ENCODE assay signal across 8 cellular contexts in genomic region chr20:4014031-4014474, GRCh38. TPM values are rescaled to one million over a fixed set of nuclear protein-coding genes. Genes with fewer than 3 reads are reported as not detected.
DNase-seq lines count a peak whose midpoint lies in the region; ATAC-seq lines count a peak whose summit lies in the region.

No MANE protein-coding gene starts in this region.

- intact Hi-C loops in right cardiac atrium (cut with DNase I): loop anchor here in 3 of 4 donors (10.0 kb wide), 3 partner anchors 71 to 129 kb away; partner anchors contain the start of gene PANK2 (in 1 of the 3)

- peak; percentile 62 for DNase-seq in DMS114 treated with DMSO at 0.1 percent for 48 hours (lab: John Stamatoyannopoulos, UW; ENCODE audit: unreplicated experiment)
- peak; percentile 51 for DNase-seq in HS-27A (ENCODE audit: low read depth)
- DNase-seq in NCI-H748 (lab: John Stamatoyannopoulos, UW; ENCODE audit: unreplicated experiment): peak; percentile 93
- peak; percentile 60 for DNase-seq in amniotic stem cell (lab: John Stamatoyannopoulos, UW)
- no peak for DNase-seq in right cardiac atrium
- DNase-seq in renal cortical epithelial cell (ENCODE audit: low read depth): peak; percentile 92

- ATAC-seq in right cardiac atrium (peak; percentile 42 to 61), GM18873 (IDR thresholded peaks at IDR 0.05; ENCODE audit: low FRiP score, unreplicated experiment) (no peak), GM19324 (IDR thresholded peaks at IDR 0.05; ENCODE audit: low FRiP score, unreplicated experiment) (no peak)

- no peaks in the 10 kb centered on the region for H3K27me3 ChIP-seq in right cardiac atrium (ENCODE audit: control insufficient read depth, insufficient read depth)

- no peaks in the 10 kb centered on the region for H3K9me3 ChIP-seq in right cardiac atrium (ENCODE audit: control insufficient read depth, low read length)

- peak overlapping the region; percentile 55 for H3K4me3 ChIP-seq in right cardiac atrium (ENCODE audit: low read length)

- no peak overlapping the region for H3K27ac ChIP-seq in right cardiac atrium (ENCODE audit: low read length)

- no peaks in the 10 kb centered on the region for H3K4me1 ChIP-seq in right cardiac atrium (ENCODE audit: control insufficient read depth, insufficient read depth, low read length)

- 16% methylated on average over 6 of the region's 6 CpGs for WGBS in right cardiac atrium

RNA-seq across cellular contexts. Expression of gene RNF24, which starts 1.3 kb away (rescaled TPM):
- 1 to 10 TPM; 5.6 to 8.6 (median 6.8) TPM for total RNA-seq in right cardiac atrium
- polyA plus RNA-seq in right cardiac atrium: 1.8 TPM
- 2.1 and 7.3 TPM in 2 replicates for total RNA-seq in renal cortical epithelial cell

Comparison
In these comparisons a context has a peak if more than half of its experiments do, and no peak if none do; other contexts are left out.
1. DNase-seq: peak in DMS114 treated with DMSO at 0.1 percent for 48 hours (single experiment), HS-27A (single experiment), NCI-H748 (single experiment), amniotic stem cell (single experiment) and renal cortical epithelial cell (single experiment); none in right cardiac atrium (0 of 3).
2. ATAC-seq: peak in right cardiac atrium (2 of 2); none in GM18873 (single experiment) and GM19324 (single experiment).